8 cellular contexts compared by ENCODE assay signal in genomic region chr21:23452384-23453083, GRCh38.
DNase-seq lines count a peak whose midpoint lies in the region; ATAC-seq and TF ChIP-seq lines count a peak whose summit lies in the region.

No MANE protein-coding gene starts in this region.

- WGBS in prostate gland: 43% methylated on average over 19 of the region's 19 CpGs

- H3K4me1 ChIP-seq in prostate gland (replicated peaks): no peaks in the 10 kb centered on the region

- H3K9me3 Mint-ChIP-seq in activated naive CD8-positive, alpha-beta T cell treated with anti-CD3 and anti-CD28 coated beads, Interleukin-2, amount 10 ng/mL, durations not matched to agents 7 days and 5 days: no peaks in the 10 kb centered on the region

- DNase-seq in stimulated activated CD4-positive, alpha-beta T cell treated with anti-CD3 and anti-CD28 coated beads, Interleukin-15, amount 100 ng/mL, for 24 hours: peak; percentile 8
- no peak for DNase-seq in stimulated activated CD4-positive, alpha-beta T cell treated with anti-CD3 and anti-CD28 coated beads, Interleukin-4, amount 100 ng/mL, for 24 hours
- DNase-seq in activated naive CD8-positive, alpha-beta T cell treated with anti-CD3 and anti-CD28 coated beads, Interleukin-2, amount 10 ng/mL, durations not matched to agents 7 days and 5 days: no peak
- DNase-seq in AG20443 (ENCODE audit: low spot score): no peak
- DNase-seq in cortex of kidney (lab: John Stamatoyannopoulos, UW): no peak
- DNase-seq in prostate gland (ENCODE audit: low spot score): no peak

- POLR2A ChIA-PET in activated naive CD8-positive, alpha-beta T cell treated with anti-CD3 and anti-CD28 coated beads, Interleukin-2, amount 10 ng/mL, durations not matched to agents 7 days and 5 days (lab: Charles Lee): no interaction called here

- no peaks in the 10 kb centered on the region for H3K9me3 ChIP-seq in prostate gland

- H3K27ac Mint-ChIP-seq in activated naive CD8-positive, alpha-beta T cell treated with anti-CD3 and anti-CD28 coated beads, Interleukin-2, amount 10 ng/mL, durations not matched to agents 7 days and 5 days: no peak overlapping the region

- no peaks in the 10 kb centered on the region for H3K36me3 ChIP-seq in prostate gland

- no peaks in the 10 kb centered on the region for H3K4me1 Mint-ChIP-seq in activated naive CD8-positive, alpha-beta T cell treated with anti-CD3 and anti-CD28 coated beads, Interleukin-2, amount 10 ng/mL, durations not matched to agents 7 days and 5 days

- intact Hi-C loops in prostate gland (cut with DNase I): no loop called here

- H3K36me3 Mint-ChIP-seq in activated naive CD8-positive, alpha-beta T cell treated with anti-CD3 and anti-CD28 coated beads, Interleukin-2, amount 10 ng/mL, durations not matched to agents 7 days and 5 days: no peaks in the 10 kb centered on the region

- no peaks in the 10 kb centered on the region for H3K27me3 Mint-ChIP-seq in activated naive CD8-positive, alpha-beta T cell treated with anti-CD3 and anti-CD28 coated beads, Interleukin-2, amount 10 ng/mL, durations not matched to agents 7 days and 5 days

- H3K27me3 ChIP-seq in prostate gland (replicated peaks; ENCODE audit: insufficient read depth): no peaks in the 10 kb centered on the region

- H3K4me3 Mint-ChIP-seq in activated naive CD8-positive, alpha-beta T cell treated with anti-CD3 and anti-CD28 coated beads, Interleukin-2, amount 10 ng/mL, durations not matched to agents 7 days and 5 days: peak overlapping the region; percentile 39

- H3K27ac ChIP-seq in prostate gland: no peak overlapping the region

- TF ChIP-seq POLR2A in prostate gland (IDR thresholded peaks at IDR 0.05): no peak

- H3K4me3 ChIP-seq in prostate gland: no peak overlapping the region

- ATAC-seq in HG03378 (IDR thresholded peaks at IDR 0.05; ENCODE audit: unreplicated experiment) (peak; percentile 68), SK-N-SH treated with all-trans-retinoic acid at 6 μM for 48 hours (no peak)
- ATAC-seq in activated naive CD8-positive, alpha-beta T cell treated with anti-CD3 and anti-CD28 coated beads, Interleukin-2, amount 10 ng/mL, durations not matched to agents 7 days and 5 days (ENCODE audit: low read depth): no peak

- no peak for TF ChIP-seq CTCF in prostate gland (IDR thresholded peaks at IDR 0.05)

TF ChIP-seq in SK-N-SH treated with all-trans-retinoic acid at 6 μM for 48 hours, 23 proteins besides CTCF, POLR2A, EP300 and RAD21:
- TF ChIP-seq ZNF70 (CRISPR knock-in tag; IDR thresholded peaks at IDR 0.05): no peak
- TF ChIP-seq CSRNP3 (CRISPR knock-in tag; IDR thresholded peaks at IDR 0.05): no peak
- TF ChIP-seq PPARA (CRISPR knock-in tag; IDR thresholded peaks at IDR 0.05; ENCODE audit: borderline replicate concordance): no peak
- no peak for TF ChIP-seq ZNF8 (CRISPR knock-in tag; IDR thresholded peaks at IDR 0.05)
- no peak for TF ChIP-seq CREB5 (CRISPR knock-in tag; IDR thresholded peaks at IDR 0.05; ENCODE audit: low read depth)
- no peak for TF ChIP-seq ISL1 (CRISPR knock-in tag; IDR thresholded peaks at IDR 0.05)
- TF ChIP-seq RARB (CRISPR knock-in tag; IDR thresholded peaks at IDR 0.05): no peak
- no peak for TF ChIP-seq TOX (CRISPR knock-in tag; IDR thresholded peaks at IDR 0.05; ENCODE audit: borderline replicate concordance)
- no peak for TF ChIP-seq ZC3H10 (CRISPR knock-in tag; IDR thresholded peaks at IDR 0.05)
- no peak for TF ChIP-seq POU6F1 (CRISPR knock-in tag; IDR thresholded peaks at IDR 0.05; ENCODE audit: borderline replicate concordance, low read depth)
- no peak for TF ChIP-seq CSDC2 (CRISPR knock-in tag; IDR thresholded peaks at IDR 0.05)
- TF ChIP-seq TCF4 (CRISPR knock-in tag; IDR thresholded peaks at IDR 0.05; ENCODE audit: borderline replicate concordance): no peak
- TF ChIP-seq ARNTL (CRISPR knock-in tag; IDR thresholded peaks at IDR 0.05; ENCODE audit: borderline replicate concordance, low read depth): no peak
- no peak for TF ChIP-seq ESRRG (CRISPR knock-in tag; IDR thresholded peaks at IDR 0.05)
- TF ChIP-seq TSHZ2 (CRISPR knock-in tag; IDR thresholded peaks at IDR 0.05): no peak
- TF ChIP-seq ZFP3 (CRISPR knock-in tag; IDR thresholded peaks at IDR 0.05): no peak
